ENCODE assay signal across 1 cellular context in genomic region chr19:18364826-18365528, GRCh38.
TF ChIP-seq lines count a peak whose summit lies in the region.

No MANE protein-coding gene starts in this region.

TF ChIP-seq in HepG2, 621 proteins besides CTCF, POLR2A, EP300 and RAD21 (continued from another document and continues in another):
- TF ChIP-seq ZNF629 (CRISPR knock-in tag; conservative IDR thresholded peaks at IDR 0.05) (0 out of 2 replicates have a peak, but pooled peaks have one; percentile 7), JUN (CRISPR knock-in tag; IDR thresholded peaks at IDR 0.05) (peak; percentile 91), ZNF276 (CRISPR knock-in tag; IDR thresholded peaks at IDR 0.05; ENCODE audit: low read depth) (no peak), ONECUT2 (CRISPR knock-in tag; IDR thresholded peaks at IDR 0.05) (0 out of 2 replicates have a peak, but pooled peaks have one; percentile 39), TERF1 (CRISPR knock-in tag; IDR thresholded peaks at IDR 0.05) (no peak), ZNF331 (CRISPR knock-in tag; IDR thresholded peaks at IDR 0.05) (peak; percentile 64), ZNF205 (CRISPR knock-in tag; IDR thresholded peaks at IDR 0.05) (peak; percentile 40; the same call in 1 of the 2 replicates), HNF4G (IDR thresholded peaks at IDR 0.05; ENCODE audit: borderline replicate concordance, low read depth, low read length) (peak; percentile 55; the same call in 1 of the 2 replicates), HNF4G (CRISPR knock-in tag; IDR thresholded peaks at IDR 0.05; ENCODE audit: borderline replicate concordance, low read depth) (no peak), MAFF (IDR thresholded peaks at IDR 0.05; ENCODE audit: low read depth, low read length) (no peak), SIN3A (IDR thresholded peaks at IDR 0.05; ENCODE audit: borderline replicate concordance, low read depth, low read length) (no peak), HNRNPLL (IDR thresholded peaks at IDR 0.05; ENCODE audit: low read depth, low read length, poor library complexity, severe bottlenecking) (no peak), PATZ1 (CRISPR knock-in tag; IDR thresholded peaks at IDR 0.05) (peak; percentile 90), CCDC6 (CRISPR knock-in tag; IDR thresholded peaks at IDR 0.05) (peak; percentile 59; the same call in 1 of the 2 replicates), ZSCAN12 (CRISPR knock-in tag; IDR thresholded peaks at IDR 0.05) (no peak), FUBP1 (CRISPR knock-in tag; IDR thresholded peaks at IDR 0.05; ENCODE audit: borderline replicate concordance) (0 out of 2 replicates have a peak, but pooled peaks have one; percentile 43), SMC3 (IDR thresholded peaks at IDR 0.05; ENCODE audit: low read length) (no peak), CBX5 (CRISPR knock-in tag; IDR thresholded peaks at IDR 0.05; ENCODE audit: borderline replicate concordance) (no peak), ZBTB21 (CRISPR knock-in tag; IDR thresholded peaks at IDR 0.05) (peak; percentile 94), HIVEP1 (CRISPR knock-in tag; IDR thresholded peaks at IDR 0.05) (no peak; the same call in 1 of the 2 replicates), MYNN (CRISPR knock-in tag; IDR thresholded peaks at IDR 0.05; ENCODE audit: low read depth) (no peak), CENPX (CRISPR knock-in tag; IDR thresholded peaks at IDR 0.05) (no peak), ZNF878 (CRISPR knock-in tag; IDR thresholded peaks at IDR 0.05) (0 out of 2 replicates have a peak, but pooled peaks have one; percentile 43), AKNA (CRISPR knock-in tag; IDR thresholded peaks at IDR 0.05; ENCODE audit: borderline replicate concordance) (no peak), KIAA2018 (CRISPR knock-in tag; IDR thresholded peaks at IDR 0.05; ENCODE audit: borderline replicate concordance) (no peak), ZNF619 (CRISPR knock-in tag; IDR thresholded peaks at IDR 0.05) (no peak), GATAD1 (CRISPR knock-in tag; IDR thresholded peaks at IDR 0.05) (peak; percentile 23; the same call in 1 of the 2 replicates), SOX13 (IDR thresholded peaks at IDR 0.05) (0 out of 2 replicates have a peak, but pooled peaks have one; percentile 31), SOX13 (CRISPR knock-in tag; conservative IDR thresholded peaks at IDR 0.05 in 1 of 2, IDR thresholded peaks at IDR 0.05 in 1 of 2) (peak in 1 of 2 experiments; percentile 80; a peak in 2 of 4 replicates), ZBTB20 (CRISPR knock-in tag; IDR thresholded peaks at IDR 0.05; ENCODE audit: borderline replicate concordance, low read depth) (no peak), NFE2 (CRISPR knock-in tag; IDR thresholded peaks at IDR 0.05) (no peak), ZNF614 (CRISPR knock-in tag; IDR thresholded peaks at IDR 0.05; ENCODE audit: borderline replicate concordance) (peak; percentile 52; the same call in 1 of the 2 replicates), BCLAF1 (IDR thresholded peaks at IDR 0.05) (no peak), SETDB1 (CRISPR knock-in tag; IDR thresholded peaks at IDR 0.05; ENCODE audit: borderline replicate concordance) (no peak)
